In genomic region chr1:26703466-26703865, GRCh38 we compare ENCODE assay signal across 3 cellular contexts.
TF ChIP-seq lines count a peak whose summit lies in the region.

No MANE protein-coding gene starts in this region.

TF ChIP-seq in SK-N-SH, 30 proteins besides CTCF, POLR2A, EP300 and RAD21:
- no peak for TF ChIP-seq TEAD4 (IDR thresholded peaks at IDR 0.05; ENCODE audit: borderline replicate concordance, insufficient read depth)

TF ChIP-seq in SK-N-SH treated with all-trans-retinoic acid at 6 μM for 48 hours, 23 proteins besides CTCF, POLR2A, EP300 and RAD21:
- TF ChIP-seq ZNF8 (CRISPR knock-in tag; IDR thresholded peaks at IDR 0.05) = no peak
- no peak for TF ChIP-seq PATZ1 (CRISPR knock-in tag; IDR thresholded peaks at IDR 0.05; ENCODE audit: borderline replicate concordance)

TF ChIP-seq in endothelial cell of umbilical vein, 7 proteins besides CTCF, POLR2A, EP300 and RAD21:
- TF ChIP-seq FOS (IDR thresholded peaks at IDR 0.05; ENCODE audit: borderline replicate concordance, insufficient read depth, low read length) (no peak), EZH2 (IDR thresholded peaks at IDR 0.05; ENCODE audit: borderline replicate concordance, low read depth, low read length, severe bottlenecking) (no peak), MAX (IDR thresholded peaks at IDR 0.05; ENCODE audit: insufficient read depth, insufficient read length) (no peak), JUN (IDR thresholded peaks at IDR 0.05; ENCODE audit: borderline replicate concordance, insufficient read depth, insufficient read length, low read depth) (no peak), POLR2AphosphoS5 (IDR thresholded peaks at IDR 0.05; ENCODE audit: insufficient read depth, low read depth, low read length) (no peak), MYC (IDR thresholded peaks at IDR 0.05; ENCODE audit: low read depth, low read length) (no peak), GATA2 (IDR thresholded peaks at IDR 0.05; ENCODE audit: insufficient read depth, insufficient read length, low read depth, low read length) (no peak)
